Comparison of ENCODE assay signal across 8 cellular contexts in genomic region chr16:84672276-84673202, GRCh38. TPM values are rescaled to one million over a fixed set of nuclear protein-coding genes. Genes with fewer than 3 reads are reported as not detected.
DNase-seq lines count a peak whose midpoint lies in the region; ATAC-seq, FAIRE-seq and TF ChIP-seq lines count a peak whose summit lies in the region.

No MANE protein-coding gene starts in this region.

- peak; percentile 28 for FAIRE-seq in G401.6 (lab: Jason Lieb, UNC)

- DNase-seq in RKO (ENCODE audit: low spot score) (peak; percentile 71), fibroblast of peridontal ligament (ENCODE audit: extremely low read depth) (peak; percentile 64), neural progenitor cell (ENCODE audit: low spot score) (peak; percentile 78), superior temporal gyrus (ENCODE audit: extremely low spot score) (peak; percentile 76), GF-D8 (lab: John Stamatoyannopoulos, UW) (no peak)
- peak; percentile 66 for DNase-seq in activated T-helper 1 cell treated with anti-CD3 and anti-CD28 coated beads, Interleukin-12 subunit alpha, Interleukin-12 subunit beta, Interleukin-2, Interleukin-4 antibody, amounts not matched to agents 30 ng/mL and 10 ng/mL and 1 ng/mL, durations not matched to agents 14 hours and 24 hours and 36 hours (ENCODE audit: low spot score)

- no peak overlapping the region for H3K4me3 Mint-ChIP-seq in activated T-helper 1 cell treated with anti-CD3 and anti-CD28 coated beads, Interleukin-12 subunit alpha, Interleukin-12 subunit beta, Interleukin-2, Interleukin-4 antibody, amounts not matched to agents 30 ng/mL and 10 ng/mL and 1 ng/mL, durations not matched to agents 14 hours and 24 hours and 36 hours
- no peak overlapping the region for H3K4me3 Mint-ChIP-seq in neural progenitor cell

- no peaks in the 10 kb centered on the region for H3K9me3 Mint-ChIP-seq in activated T-helper 1 cell treated with anti-CD3 and anti-CD28 coated beads, Interleukin-12 subunit alpha, Interleukin-12 subunit beta, Interleukin-2, Interleukin-4 antibody, amounts not matched to agents 30 ng/mL and 10 ng/mL and 1 ng/mL, durations not matched to agents 14 hours and 24 hours and 36 hours
- H3K9me3 Mint-ChIP-seq in neural progenitor cell: no peaks in the 10 kb centered on the region

- peak; percentile 52 for ATAC-seq in HG03442 (IDR thresholded peaks at IDR 0.05; ENCODE audit: unreplicated experiment)

- H3K9ac ChIP-seq in neural progenitor cell: no peak overlapping the region

- H3F3A ChIP-seq in neural progenitor cell (ENCODE audit: low read depth): no peaks in the 10 kb centered on the region

- H3K4me1 ChIP-seq in neural progenitor cell: peaks cover 11% of the 10 kb centered on the region

- TF ChIP-seq CTCF in neural progenitor cell (IDR thresholded peaks at IDR 0.05): peak; percentile 92

- peaks cover 4% of the 10 kb centered on the region for H3K27me3 ChIP-seq in neural progenitor cell

- no peak overlapping the region for H2AFZ ChIP-seq in neural progenitor cell (replicated peaks)

- no peaks in the 10 kb centered on the region for H3K79me2 ChIP-seq in neural progenitor cell (ENCODE audit: low read depth)

- peaks cover 14% of the 10 kb centered on the region for H3K27me3 Mint-ChIP-seq in activated T-helper 1 cell treated with anti-CD3 and anti-CD28 coated beads, Interleukin-12 subunit alpha, Interleukin-12 subunit beta, Interleukin-2, Interleukin-4 antibody, amounts not matched to agents 30 ng/mL and 10 ng/mL and 1 ng/mL, durations not matched to agents 14 hours and 24 hours and 36 hours (ENCODE audit: insufficient read depth)
- peaks cover 11% of the 10 kb centered on the region for H3K27me3 Mint-ChIP-seq in neural progenitor cell (ENCODE audit: insufficient read depth, low read depth)

- H3K4me1 Mint-ChIP-seq in activated T-helper 1 cell treated with anti-CD3 and anti-CD28 coated beads, Interleukin-12 subunit alpha, Interleukin-12 subunit beta, Interleukin-2, Interleukin-4 antibody, amounts not matched to agents 30 ng/mL and 10 ng/mL and 1 ng/mL, durations not matched to agents 14 hours and 24 hours and 36 hours (ENCODE audit: low read depth): peaks cover 8% of the 10 kb centered on the region
- H3K4me1 Mint-ChIP-seq in neural progenitor cell: peaks cover 7% of the 10 kb centered on the region

- H3K27ac ChIP-seq in neural progenitor cell: no peak overlapping the region

- H3K27ac Mint-ChIP-seq in activated T-helper 1 cell treated with anti-CD3 and anti-CD28 coated beads, Interleukin-12 subunit alpha, Interleukin-12 subunit beta, Interleukin-2, Interleukin-4 antibody, amounts not matched to agents 30 ng/mL and 10 ng/mL and 1 ng/mL, durations not matched to agents 14 hours and 24 hours and 36 hours: no peak overlapping the region
- peak overlapping the region; percentile 53 for H3K27ac Mint-ChIP-seq in neural progenitor cell

- no peaks in the 10 kb centered on the region for H3K9me3 ChIP-seq in neural progenitor cell (ENCODE audit: low read depth)

- H4K20me1 ChIP-seq in neural progenitor cell (ENCODE audit: low read depth): no peaks in the 10 kb centered on the region

- H3K4me2 ChIP-seq in neural progenitor cell: no peak overlapping the region

- H3K36me3 ChIP-seq in neural progenitor cell: no peaks in the 10 kb centered on the region

- intact Hi-C loops in activated T-helper 1 cell treated with anti-CD3 and anti-CD28 coated beads, Interleukin-12 subunit alpha, Interleukin-12 subunit beta, Interleukin-2, Interleukin-4 antibody, amounts not matched to agents 30 ng/mL and 10 ng/mL and 1 ng/mL, durations not matched to agents 14 hours and 24 hours and 36 hours (cut with micrococcal nuclease): loop anchor here (1.0 to 2.0 kb wide), 6 partner anchors 24 to 298 kb away; partner anchors contain the start of gene KLHL36

- H3K36me3 Mint-ChIP-seq in activated T-helper 1 cell treated with anti-CD3 and anti-CD28 coated beads, Interleukin-12 subunit alpha, Interleukin-12 subunit beta, Interleukin-2, Interleukin-4 antibody, amounts not matched to agents 30 ng/mL and 10 ng/mL and 1 ng/mL, durations not matched to agents 14 hours and 24 hours and 36 hours (ENCODE audit: low read depth): peaks cover 2% of the 10 kb centered on the region
- no peaks in the 10 kb centered on the region for H3K36me3 Mint-ChIP-seq in neural progenitor cell

- no peak overlapping the region for H3K4me3 ChIP-seq in neural progenitor cell

RNA-seq across cellular contexts. Expression of gene KLHL36, which starts 24.2 kb away (rescaled TPM):
- 39.3 and 42.6 TPM in 2 replicates for total RNA-seq in activated T-helper 1 cell treated with anti-CD3 and anti-CD28 coated beads, Interleukin-12 subunit alpha, Interleukin-12 subunit beta, Interleukin-2, Interleukin-4 antibody, amounts not matched to agents 30 ng/mL and 10 ng/mL and 1 ng/mL, durations not matched to agents 14 hours and 24 hours and 36 hours
- 15.9 and 25.3 TPM in 2 replicates for total RNA-seq in neural progenitor cell (ENCODE audit: low replicate concordance)

RNA-seq across cellular contexts. Expression of gene USP10, which starts 27.3 kb away (rescaled TPM):
- 153 and 159 TPM in 2 replicates for total RNA-seq in activated T-helper 1 cell treated with anti-CD3 and anti-CD28 coated beads, Interleukin-12 subunit alpha, Interleukin-12 subunit beta, Interleukin-2, Interleukin-4 antibody, amounts not matched to agents 30 ng/mL and 10 ng/mL and 1 ng/mL, durations not matched to agents 14 hours and 24 hours and 36 hours
- total RNA-seq in neural progenitor cell (ENCODE audit: low replicate concordance): 117 and 130 TPM in 2 replicates

RNA-seq across cellular contexts. Expression of gene COTL1, which starts 54.7 kb away (rescaled TPM):
- 531 and 535 TPM in 2 replicates for total RNA-seq in activated T-helper 1 cell treated with anti-CD3 and anti-CD28 coated beads, Interleukin-12 subunit alpha, Interleukin-12 subunit beta, Interleukin-2, Interleukin-4 antibody, amounts not matched to agents 30 ng/mL and 10 ng/mL and 1 ng/mL, durations not matched to agents 14 hours and 24 hours and 36 hours
- total RNA-seq in neural progenitor cell (ENCODE audit: low replicate concordance): 46.9 and 93.7 TPM in 2 replicates
